34 cellular contexts compared by ENCODE assay signal in genomic region chr7:125299366-125299765, GRCh38.
"Had no signal": no experiment of that assay in that cellular context is flagged by ENCODE, and none has a peak within 500 bp of the region (broad histone marks: within the 10 kb centered on the region; RNA-seq: fewer than 3 reads in every experiment).

No MANE protein-coding gene starts in this region.

- H3K36me3 ChIP-seq: MG63 had no signal

- H3K4me3 ChIP-seq: MG63 had no signal

- H3K27ac ChIP-seq: KMS-11 had no signal

- H3K27me3 ChIP-seq: MG63 had no signal

- H3K4me2 ChIP-seq: KMS-11 had no signal

- H3K9me3 ChIP-seq: MG63 had no signal

- DNase-seq: Karpas-422, Kasumi-1, MG63, MM.1S, MV-4-11, NCI-H1048, NCI-H1092, NCI-H1092 treated with DMSO at 0.1 percent for 48 hours, NCI-H1105, NCI-H1105 treated with DMSO at 0.1 percent for 48 hours, NCI-H1417, NCI-H1417 treated with DMSO at 0.1 percent for 48 hours, NCI-H1436, NCI-H1436 treated with DMSO at 0.1 percent for 48 hours, NCI-H146, NCI-H1694, NCI-H1694 treated with DMSO at 0.1 percent for 48 hours, NCI-H187, NCI-H187 treated with DMSO at 0.1 percent for 48 hours, NCI-H1930, NCI-H2029, NCI-H2029 treated with DMSO at 0.1 percent for 48 hours, NCI-H2081, NCI-H2081 treated with DMSO at 0.1 percent for 48 hours, NCI-H2107, NCI-H2171, NCI-H2171 treated with DMSO at 0.1 percent for 48 hours, NCI-H2227 treated with DMSO at 0.1 percent for 48 hours, NCI-H226, NCI-H345, NCI-H446, NCI-H446 treated with DMSO at 0.1 percent for 48 hours, NCI-H510A had no signal

- H3K9ac ChIP-seq: KMS-11 had no signal
